8 cellular contexts compared by ENCODE assay signal in genomic region chr5:134590992-134591659, GRCh38. TPM values are rescaled to one million over a fixed set of nuclear protein-coding genes. Genes with fewer than 3 reads are reported as not detected.
DNase-seq lines count a peak whose midpoint lies in the region; ATAC-seq and TF ChIP-seq lines count a peak whose summit lies in the region.

No MANE protein-coding gene starts in this region.

- no peaks in the 10 kb centered on the region for H3K9me3 Mint-ChIP-seq in activated naive CD8-positive, alpha-beta T cell treated with anti-CD3 and anti-CD28 coated beads, Interleukin-2, amount 50 U/mL, for 24 hours
- H3K9me3 Mint-ChIP-seq in progenitor cell of endocrine pancreas (ENCODE audit: low read depth) (no peaks in the 10 kb centered on the region), CD14-positive monocyte (peaks cover 0 to 2% (median 0%) of the 10 kb centered on the region in 7 donors)

- H3K36me3 Mint-ChIP-seq in activated naive CD8-positive, alpha-beta T cell treated with anti-CD3 and anti-CD28 coated beads, Interleukin-2, amount 50 U/mL, for 24 hours (ENCODE audit: low read depth) = no peaks in the 10 kb centered on the region
- H3K36me3 Mint-ChIP-seq in T-helper 17 cell (ENCODE audit: low read depth) (no peaks in the 10 kb centered on the region), progenitor cell of endocrine pancreas (ENCODE audit: insufficient read depth) (no peaks in the 10 kb centered on the region), CD14-positive monocyte (no peaks in the 10 kb centered on the region)

- DNase-seq in DMS 273 (lab: John Stamatoyannopoulos, UW; ENCODE audit: unreplicated experiment) (peak; percentile 85), NCI-H510A (lab: John Stamatoyannopoulos, UW) (peak; percentile 30), psoas muscle (peak; percentile 48 to 70), T-helper 17 cell (no peak), progenitor cell of endocrine pancreas (ENCODE audit: low spot score, unreplicated experiment) (no peak), CD14-positive monocyte (ENCODE audit: low spot score) (no peak), spleen (no peak)
- DNase-seq in activated naive CD8-positive, alpha-beta T cell treated with anti-CD3 and anti-CD28 coated beads, Interleukin-2, amount 50 U/mL, for 24 hours = peak; percentile 52

- H3K27me3 ChIP-seq in psoas muscle (ENCODE audit: insufficient read depth in 3 of 3, low read length in 2 of 3) (no peaks in the 10 kb centered on the region), spleen (replicated peaks in 1 of 7) (no peaks in the 10 kb centered on the region)

- no peaks in the 10 kb centered on the region for H3K36me3 ChIP-seq in psoas muscle (ENCODE audit: insufficient read depth in 1 of 2, low read depth in 1 of 2)
- H3K36me3 ChIP-seq in spleen = no peaks in the 10 kb centered on the region

- peak overlapping the region; percentile 29 for H3K27ac Mint-ChIP-seq in activated naive CD8-positive, alpha-beta T cell treated with anti-CD3 and anti-CD28 coated beads, Interleukin-2, amount 50 U/mL, for 24 hours
- H3K27ac Mint-ChIP-seq in T-helper 17 cell = no peak overlapping the region
- no peak overlapping the region for H3K27ac Mint-ChIP-seq in progenitor cell of endocrine pancreas
- H3K27ac Mint-ChIP-seq in CD14-positive monocyte = peak overlapping the region in 1 of 7 donors; percentile 21

- TF ChIP-seq POLR2A in spleen (IDR thresholded peaks at IDR 0.05) = no peak

- H3K4me1 ChIP-seq in psoas muscle (peaks cover 51% of the 10 kb centered on the region), spleen (peaks cover 5 to 13% (median 8%) of the 10 kb centered on the region in 6 donors)

- H3K9me3 ChIP-seq in psoas muscle (no peaks in the 10 kb centered on the region), T-helper 17 cell (ENCODE audit: control insufficient read depth, low read length, poor library complexity, severe bottlenecking) (no peaks in the 10 kb centered on the region), spleen (no peaks in the 10 kb centered on the region)

- TF ChIP-seq CTCF in psoas muscle (IDR thresholded peaks at IDR 0.05) (no peak), progenitor cell of endocrine pancreas (IDR thresholded peaks at IDR 0.05; ENCODE audit: unreplicated experiment) (no peak), CD14-positive monocyte (IDR thresholded peaks at IDR 0.05) (no peak), spleen (IDR thresholded peaks at IDR 0.05 in 8 of 11, conservative IDR thresholded peaks at IDR 0.05 in 3 of 11) (no peak)

- H3K4me3 Mint-ChIP-seq in activated naive CD8-positive, alpha-beta T cell treated with anti-CD3 and anti-CD28 coated beads, Interleukin-2, amount 50 U/mL, for 24 hours = no peak overlapping the region
- H3K4me3 Mint-ChIP-seq in T-helper 17 cell (no peak overlapping the region), progenitor cell of endocrine pancreas (ENCODE audit: low read depth) (no peak overlapping the region), CD14-positive monocyte (no peak overlapping the region)

- H3K27me3 Mint-ChIP-seq in activated naive CD8-positive, alpha-beta T cell treated with anti-CD3 and anti-CD28 coated beads, Interleukin-2, amount 50 U/mL, for 24 hours = no peaks in the 10 kb centered on the region
- H3K27me3 Mint-ChIP-seq in T-helper 17 cell (no peaks in the 10 kb centered on the region), progenitor cell of endocrine pancreas (no peaks in the 10 kb centered on the region), CD14-positive monocyte (ENCODE audit: low read depth in 3 of 3) (peaks cover 0 to 4% (median 2%) of the 10 kb centered on the region in 3 donors)

- ATAC-seq in activated naive CD8-positive, alpha-beta T cell treated with anti-CD3 and anti-CD28 coated beads, Interleukin-2, amount 50 U/mL, for 24 hours = peak; percentile 62
- ATAC-seq in psoas muscle (peak; percentile 56 to 76 (median 57)), T-helper 17 cell (no peak)

- H3K27ac ChIP-seq in psoas muscle = peak overlapping the region; percentile 84
- H3K27ac ChIP-seq in spleen = no peak overlapping the region

- H3K4me1 Mint-ChIP-seq in activated naive CD8-positive, alpha-beta T cell treated with anti-CD3 and anti-CD28 coated beads, Interleukin-2, amount 50 U/mL, for 24 hours = peaks cover 12% of the 10 kb centered on the region
- H3K4me1 Mint-ChIP-seq in T-helper 17 cell (peaks cover 13% of the 10 kb centered on the region), progenitor cell of endocrine pancreas (ENCODE audit: low read depth) (peaks cover 8% of the 10 kb centered on the region), CD14-positive monocyte (peaks cover 6% of the 10 kb centered on the region)

- intact Hi-C loops in psoas muscle (cut with DNase I) (no loop called here), CD14-positive monocyte (cut with micrococcal nuclease) (no loop called here), spleen (cut with DNase I; ENCODE audit: low total_unique reads) (loop anchor here (10.0 kb wide), 1 partner anchor 406 kb away; no protein-coding TSS in a partner anchor)

- H3K4me3 ChIP-seq in psoas muscle (no peak overlapping the region), spleen (no peak overlapping the region)

- WGBS in psoas muscle, 3 donors = 63 to 68% (median 66%) methylated on average over 5 of the region's 5 CpGs
- 82 to 100% (median 88%) methylated on average over 5 of the region's 5 CpGs for WGBS in spleen, 5 donors

RNA-seq across cellular contexts. Expression of gene SAR1B, which starts 41.5 kb away (rescaled TPM):
- total RNA-seq in psoas muscle (100 to 1,000 TPM; 161 to 238 (median 206) TPM), T-helper 17 cell (10 to 100 TPM; 33.7 to 47.5 TPM), progenitor cell of endocrine pancreas (51.9 and 54.8 TPM in 2 replicates), spleen (10 to 100 TPM; 40.2 to 68.6 (median 52.0) TPM)
- polyA plus RNA-seq in psoas muscle (100 to 1,000 TPM; 116 to 188 (median 126) TPM), CD14-positive monocyte (10 to 100 TPM; 62.3 to 65.7 TPM), spleen (10 to 100 TPM in 2 of 3 donors, 1 to 10 TPM in 1; 7.8 to 14.5 (median 11.5) TPM)

RNA-seq across cellular contexts. Expression of gene SEC24A, which starts 57.5 kb away (rescaled TPM):
- total RNA-seq in psoas muscle (10 to 100 TPM in 3 of 4 donors, 1 to 10 TPM in 1; 5.7 to 25.2 (median 13.7) TPM), T-helper 17 cell (10 to 100 TPM; 17.0 to 21.0 TPM), progenitor cell of endocrine pancreas (25.1 and 27.0 TPM in 2 replicates), spleen (10 to 100 TPM; 20.7 to 36.3 (median 26.2) TPM)
- polyA plus RNA-seq in psoas muscle (10 to 100 TPM in 2 of 3 donors, 1 to 10 TPM in 1; 6.7 to 18.9 (median 17.2) TPM), CD14-positive monocyte (1 to 10 TPM; 4.9 to 8.5 TPM), spleen (1 to 10 TPM; 2.3 to 4.3 (median 2.9) TPM)

Comparison
In these comparisons a context has a peak if more than half of its experiments do, and no peak if none do; other contexts are left out.
1. DNase-seq: peak in DMS 273 (single experiment), NCI-H510A (single experiment), activated naive CD8-positive, alpha-beta T cell treated with anti-CD3 and anti-CD28 coated beads, Interleukin-2, amount 50 U/mL, for 24 hours (single experiment) and psoas muscle (2 of 2); none in T-helper 17 cell (0 of 3), progenitor cell of endocrine pancreas (single experiment), CD14-positive monocyte (single experiment) and spleen (single experiment).